16 cellular contexts compared by ENCODE assay signal in genomic region chr18:48787523-48788151, GRCh38.
DNase-seq lines count a peak whose midpoint lies in the region; TF ChIP-seq lines count a peak whose summit lies in the region.
"Had no signal": no experiment of that assay in that cellular context is flagged by ENCODE, and none has a peak within 500 bp of the region (broad histone marks: within the 10 kb centered on the region; RNA-seq: fewer than 3 reads in every experiment).

No MANE protein-coding gene starts in this region.

- POLR2A ChIA-PET in RWPE1 (lab: Yijun Ruan, JAX; ENCODE audit: low non-redundant PET): no interaction called here

- in situ Hi-C loops in GM13977 (cut with MboI; ENCODE audit: low pct_unique_long_range_greater_than_20kb, low sequenced_read_pairs, unreplicated experiment): no loop called here

- DNase-seq in EH (ENCODE audit: low read depth) (peak; percentile 71), RWPE1 (ENCODE audit: low spot score) (no peak), head of caudate nucleus (peak in 25 of 42 donors; percentile 9 to 85 (median 47)), posterior vena cava (ENCODE audit: low spot score) (peak; percentile 62), inferior parietal cortex (ENCODE audit: extremely low spot score) (no peak), GM13977 (ENCODE audit: low spot score) (no peak), COLO668 (lab: John Stamatoyannopoulos, UW; ENCODE audit: unreplicated experiment) (no peak), NCI-H82 treated with DMSO at 0.1 percent for 48 hours (lab: John Stamatoyannopoulos, UW; ENCODE audit: unreplicated experiment) (no peak)
- DNase-seq: activated CD4-positive, alpha-beta T cell treated with anti-CD3 and anti-CD28 coated beads, Interleukin-2, amount 50 U/mL, for 4 hours; activated naive CD4-positive, alpha-beta T cell treated with anti-CD3 and anti-CD28 coated beads for 36 hours; CD8-positive, alpha-beta T cell; effector CD4-positive, alpha-beta T cell; MG63; stimulated activated CD4-positive, alpha-beta T cell treated with anti-CD3 and anti-CD28 coated beads, Interleukin-1b, Interleukin-23, amount 100 ng/mL, for 48 hours; stimulated activated naive CD4-positive, alpha-beta T cell had no signal

- CTCF ChIA-PET in RWPE1 (lab: Yijun Ruan, JAX): interaction anchor here (0.6 kb wide), 2 partner anchors 9 to 72 kb away, joined by 3 read pairs; no protein-coding TSS in a partner anchor

- no peak for TF ChIP-seq CTCF in RWPE1 (conservative IDR thresholded peaks at IDR 0.05; ENCODE audit: low read depth)
- no peak for TF ChIP-seq CTCF in GM13977 (IDR thresholded peaks at IDR 0.05; ENCODE audit: extremely low read depth, insufficient read depth, missing control alignments)

- 0 out of 2 replicates have a peak overlapping the region, but pooled peaks have one; percentile 7 for H3K27ac ChIP-seq in RWPE1
- H3K27ac ChIP-seq: pancreas had no signal

- intact Hi-C loops in head of caudate nucleus (cut with DNase I) (loop anchor here (10.0 kb wide), 2 partner anchors 67 to 447 kb away; no protein-coding TSS in a partner anchor), posterior vena cava (cut with DNase I) (loop anchor here in 1 of 2 donors (10.0 kb wide), 2 partner anchors 103 to 157 kb away; no protein-coding TSS in a partner anchor)

Comparison
In these comparisons a context has a peak if more than half of its experiments do, and no peak if none do; other contexts are left out.
1. DNase-seq: peak in EH (single experiment), head of caudate nucleus (25 of 42) and posterior vena cava (single experiment); none in RWPE1 (single experiment), inferior parietal cortex (single experiment), GM13977 (single experiment), COLO668 (single experiment) and NCI-H82 treated with DMSO at 0.1 percent for 48 hours (single experiment).